Comparison of ENCODE assay signal across 22 cellular contexts in genomic region chr22:30438559-30438958, GRCh38. TPM values are rescaled to one million over a fixed set of nuclear protein-coding genes. Genes with fewer than 3 reads are reported as not detected.
DNase-seq lines count a peak whose midpoint lies in the region; ATAC-seq and TF ChIP-seq lines count a peak whose summit lies in the region.
"Had no signal": no experiment of that assay in that cellular context is flagged by ENCODE, and none has a peak within 500 bp of the region (broad histone marks: within the 10 kb centered on the region; RNA-seq: fewer than 3 reads in every experiment).

No MANE protein-coding gene starts in this region.

- H3K9me3 ChIP-seq in T-helper 17 cell (ENCODE audit: control insufficient read depth, low read length, poor library complexity, severe bottlenecking) (peaks cover 8% of the 10 kb centered on the region), mucosa of descending colon (no peaks in the 10 kb centered on the region)

- ATAC-seq in T-helper 17 cell (no peak), mucosa of descending colon (peak; percentile 65), left cardiac atrium (no peak)
- ATAC-seq: GM12878, HCT116 had no signal

- no peak for TF ChIP-seq POLR2A in erythroblast (IDR thresholded peaks at IDR 0.05; ENCODE audit: low read length)

- intact Hi-C loops in mucosa of descending colon (cut with DNase I, micrococcal nuclease): no loop called here
- intact Hi-C loops in left cardiac atrium (cut with DNase I): no loop called here

- peaks cover 4% of the 10 kb centered on the region for H3K36me3 Mint-ChIP-seq in T-helper 17 cell (ENCODE audit: low read depth)

- DNase-seq in T-helper 17 cell: no peak
- peak; percentile 21 to 48 for DNase-seq in erythroblast (lab: John Stamatoyannopoulos, UW)
- DNase-seq in mucosa of descending colon: peak in 2 of 3 donors; percentile 23 to 48
- no peak for DNase-seq in COR-L47 (lab: John Stamatoyannopoulos, UW)
- no peak for DNase-seq in NCI-H1105 (lab: John Stamatoyannopoulos, UW)
- no peak for DNase-seq in left cardiac atrium
- DNase-seq in NCI-H226: no peak
- DNase-seq: AML-193; Calu3; DMS53; EL; GM23248; KBM-7; NCI-H1694 treated with DMSO at 0.1 percent for 48 hours; NCI-H510A; NCI-H748 treated with DMSO at 0.1 percent for 48 hours; NK-92 treated with Interleukin-12 subunit alpha and Interleukin-12 subunit beta, amount 100 ng/mL, for 24 hours; SHP77 had no signal

- no peaks in the 10 kb centered on the region for H3K36me3 ChIP-seq in mucosa of descending colon (ENCODE audit: low read depth)

- peak overlapping the region; percentile 1 for H3K27ac Mint-ChIP-seq in T-helper 17 cell

- peaks cover 8% of the 10 kb centered on the region for H3K4me1 ChIP-seq in mucosa of descending colon (ENCODE audit: low read depth)

- no peak overlapping the region for H3K4me3 ChIP-seq in mucosa of descending colon
- H3K4me3 ChIP-seq: GM12878, GM23248, SK-N-MC had no signal

- H3K4me1 Mint-ChIP-seq in T-helper 17 cell: peaks cover 14% of the 10 kb centered on the region

- no peak for TF ChIP-seq CTCF in mucosa of descending colon (IDR thresholded peaks at IDR 0.05)

- no peak overlapping the region for H3K4me3 Mint-ChIP-seq in T-helper 17 cell

- H3K27me3 Mint-ChIP-seq in T-helper 17 cell: peaks cover 48% of the 10 kb centered on the region

RNA-seq across cellular contexts. Expression of gene MTFP1, which starts 13.0 kb away (rescaled TPM):
- total RNA-seq in T-helper 17 cell (10 to 100 TPM; 54.3 to 69.4 TPM), mucosa of descending colon (10 to 100 TPM; 14.0 to 26.0 (median 25.3) TPM), left cardiac atrium (10 to 100 TPM; 21.4 to 33.8 TPM)

RNA-seq across cellular contexts. Expression of gene SEC14L3, which starts 33.3 kb away (rescaled TPM):
- total RNA-seq in T-helper 17 cell (not detected), mucosa of descending colon (not detected), left cardiac atrium (not detected)
- total RNA-seq: Calu3, GM12878, GM23248, OCI-LY7 had no signal

RNA-seq across cellular contexts. Expression of gene SEC14L2, which starts 41.7 kb away (rescaled TPM):
- total RNA-seq in T-helper 17 cell: 10 to 100 TPM; 37.2 to 62.6 TPM
- 1 to 10 TPM in 2 of 3 donors, under 1 TPM in 1; 0.67 to 4.0 (median 2.5) TPM for total RNA-seq in mucosa of descending colon
- total RNA-seq in left cardiac atrium: 1 to 10 TPM; 2.1 to 5.7 TPM

RNA-seq across cellular contexts. Expression of gene RNF215, which starts 51.3 kb away (rescaled TPM):
- total RNA-seq in T-helper 17 cell (10 to 100 TPM in 1 of 2 donors, 1 to 10 TPM in 1; 4.9 to 12.3 TPM), mucosa of descending colon (10 to 100 TPM in 1 of 3 donors, 1 to 10 TPM in 2; 9.0 to 14.2 (median 9.1) TPM), left cardiac atrium (10 to 100 TPM in 1 of 2 donors, 1 to 10 TPM in 1; 7.5 to 12.9 TPM)

Comparison
In these comparisons a context has a peak if more than half of its experiments do, and no peak if none do; other contexts are left out.
1. DNase-seq: peak in erythroblast (2 of 2) and mucosa of descending colon (2 of 3); none in T-helper 17 cell (0 of 3), COR-L47 (single experiment), NCI-H1105 (single experiment), left cardiac atrium (single experiment) and NCI-H226 (single experiment).
2. RNA of gene SEC14L2, which starts 41.7 kb away (total RNA-seq): 37.2 to 62.6 TPM in T-helper 17 cell; 2.1 to 5.7 TPM in left cardiac atrium and 0.67 to 4.0 TPM in mucosa of descending colon; every median in the first group is over 4 times any median in the second.